13 cellular contexts compared by ENCODE assay signal in genomic region chr16:53429221-53429943, GRCh38. TPM values are rescaled to one million over a fixed set of nuclear protein-coding genes. Genes with fewer than 3 reads are reported as not detected.
DNase-seq lines count a peak whose midpoint lies in the region; ATAC-seq and TF ChIP-seq lines count a peak whose summit lies in the region.
"Had no signal": no experiment of that assay in that cellular context is flagged by ENCODE, and none has a peak within 500 bp of the region (broad histone marks: within the 10 kb centered on the region; RNA-seq: fewer than 3 reads in every experiment).

No MANE protein-coding gene starts in this region.

- BruUV-seq in MCF 10A (replicated peaks; lab: Mats Ljungman, UMichigan): no TSS peak

- CTCF ChIA-PET in MCF 10A (lab: Yijun Ruan, JAX): interaction anchor here (0.7 to 1.4 kb wide), 2 partner anchors 12 to 27 kb away, joined by 3 read pairs; no protein-coding TSS in a partner anchor

- ATAC-seq in GM18498 (IDR thresholded peaks at IDR 0.05; ENCODE audit: unreplicated experiment): no peak
- ATAC-seq: activated CD4-positive, CD25-positive, alpha-beta regulatory T cell treated with anti-CD3 and anti-CD28 coated beads, Interleukin-2, amount 50 U/mL, for 24 hours; Panc1 had no signal

- no peak for TF ChIP-seq CTCF in MCF 10A (IDR thresholded peaks at IDR 0.05; ENCODE audit: unreplicated experiment)

- H3K36me3 Mint-ChIP-seq in MCF 10A (ENCODE audit: insufficient read depth, unreplicated experiment): no peaks in the 10 kb centered on the region
- H3K36me3 Mint-ChIP-seq: immature natural killer cell had no signal

- peak overlapping the region; percentile 26 for H3K4me3 Mint-ChIP-seq in MCF 10A (ENCODE audit: unreplicated experiment)
- H3K4me3 Mint-ChIP-seq: immature natural killer cell had no signal

- no peak overlapping the region for H3K27ac Mint-ChIP-seq in MCF 10A (ENCODE audit: low read depth, unreplicated experiment)

- intact Hi-C loops in MCF 10A (cut with micrococcal nuclease): no loop called here

- no peaks in the 10 kb centered on the region for H3K9me3 Mint-ChIP-seq in MCF 10A (ENCODE audit: unreplicated experiment)
- H3K9me3 Mint-ChIP-seq: immature natural killer cell had no signal

- peaks cover 15% of the 10 kb centered on the region for H3K4me1 Mint-ChIP-seq in MCF 10A (ENCODE audit: insufficient read depth, unreplicated experiment)

- DNase-seq in DMS53 (lab: John Stamatoyannopoulos, UW): peak; percentile 61
- peak; percentile 3 for DNase-seq in LoVo (ENCODE audit: low spot score)
- peak; percentile 60 for DNase-seq in MCF 10A (ENCODE audit: unreplicated experiment)
- DNase-seq in mucosa of gallbladder (ENCODE audit: low spot score): peak; percentile 20
- DNase-seq in CD1c-positive myeloid dendritic cell (ENCODE audit: extremely low spot score): no peak
- DNase-seq in foreskin melanocyte: no peak
- DNase-seq in MV-4-11 (lab: John Stamatoyannopoulos, UW): no peak
- DNase-seq: activated gamma-delta T cell treated with Interleukin-2 at 50 U/mL for 16 hours; effector CD4-positive, alpha-beta T cell; immature natural killer cell had no signal

- POLR2A ChIA-PET in MCF 10A (lab: Yijun Ruan, JAX): interaction anchor here (0.6 to 2.0 kb wide), 4 partner anchors 47 to 73 kb away, joined by 3 to 11 read pairs (median 6); no protein-coding TSS in a partner anchor

- H3K27me3 Mint-ChIP-seq in MCF 10A (ENCODE audit: insufficient read depth, unreplicated experiment): no peaks in the 10 kb centered on the region

RNA-seq across cellular contexts. Expression of gene RBL2, which starts 4.9 kb away (rescaled TPM):
- total RNA-seq in MCF 10A (2022) (26.1 and 28.5 TPM in 2 replicates), mucosa of gallbladder (83.6 TPM)

Comparison
In these comparisons a context has a peak if more than half of its experiments do, and no peak if none do; other contexts are left out.
1. DNase-seq: peak in DMS53 (single experiment), LoVo (single experiment), MCF 10A (single experiment) and mucosa of gallbladder (single experiment); none in CD1c-positive myeloid dendritic cell (single experiment), foreskin melanocyte (single experiment) and MV-4-11 (single experiment).